Comparison of ENCODE assay signal across 17 cellular contexts in the genomic region with DNA sequence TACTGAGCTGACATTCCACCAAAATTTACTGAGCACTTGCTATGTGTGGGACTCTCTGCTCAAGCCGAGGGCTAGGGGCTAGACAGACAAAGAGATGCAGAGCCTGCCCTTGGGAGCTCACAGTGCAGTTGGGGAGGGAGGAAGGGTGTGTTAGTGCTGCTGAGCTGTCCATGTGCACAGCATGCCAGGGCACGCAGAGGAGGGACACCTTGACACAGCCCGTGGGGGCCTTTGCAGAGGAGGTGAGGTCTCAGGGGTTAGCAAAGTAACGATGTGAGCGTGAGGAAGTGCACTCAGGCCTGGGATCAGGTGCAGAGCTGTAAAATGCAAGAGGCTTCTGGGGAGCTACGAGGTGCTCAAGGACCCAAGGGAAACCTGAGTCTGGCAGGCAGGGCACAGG. TPM values are rescaled to one million over a fixed set of nuclear protein-coding genes. Genes with fewer than 3 reads are reported as not detected.
DNase-seq lines count a peak whose midpoint lies in the region; ATAC-seq, FAIRE-seq and TF ChIP-seq lines count a peak whose summit lies in the region.
"Had no signal": no experiment of that assay in that cellular context is flagged by ENCODE, and none has a peak within 500 bp of the region (broad histone marks: within the 10 kb centered on the region; RNA-seq: fewer than 3 reads in every experiment).

No MANE protein-coding gene starts in this region.

- H3K27ac ChIP-seq in CD4-positive, alpha-beta T cell (ENCODE audit: low read depth, low read length) = peak overlapping the region; percentile 66
- H3K27ac ChIP-seq in GM23338 (ENCODE audit: low read depth) (0 out of 2 replicates have a peak overlapping the region, but pooled peaks have one; percentile 16), mesenchymal stem cell (ENCODE audit: low read length, poor library complexity, severe bottlenecking) (no peak overlapping the region)
- H3K27ac ChIP-seq: left ventricle myocardium inferior, transverse colon had no signal

- H4K8ac ChIP-seq in mesenchymal stem cell (ENCODE audit: low read length) = peak overlapping the region; percentile 50

- intact Hi-C loops in CD4-positive, alpha-beta T cell (cut with DNase I, micrococcal nuclease) = loop anchor here in 1 of 2 experiments (1.0 to 5.0 kb wide), 2 partner anchors 13 to 46 kb away; no protein-coding TSS in a partner anchor

- no peak for TF ChIP-seq POLR2A in GM12892 (IDR thresholded peaks at IDR 0.05; ENCODE audit: low read depth, low read length)

- no peaks in the 10 kb centered on the region for H3K79me1 ChIP-seq in mesenchymal stem cell (replicated peaks; ENCODE audit: low read length, poor library complexity, severe bottlenecking)

- 89% methylated on average over 6 of the region's 6 CpGs for WGBS in mesenchymal stem cell

- peaks cover 57% of the 10 kb centered on the region for H3K79me2 ChIP-seq in GM23338 (replicated peaks; ENCODE audit: insufficient read depth)

- H2AK5ac ChIP-seq in mesenchymal stem cell (ENCODE audit: low read length, severe bottlenecking) = no peak overlapping the region

- no peak for FAIRE-seq in GM12892 (lab: Jason Lieb, UNC)

- ATAC-seq in CD4-positive, alpha-beta T cell (ENCODE audit: poor library complexity) = peak; percentile 33
- ATAC-seq in GM23338 (peak; percentile 41), HG03457 (IDR thresholded peaks at IDR 0.05; ENCODE audit: unreplicated experiment) (no peak)

- CTCF ChIA-PET in CD4-positive, alpha-beta T cell (lab: Charles Lee) = interaction anchor here (1.2 to 1.4 kb wide), 3 partner anchors 12 to 90 kb away, joined by 3 read pairs; no protein-coding TSS in a partner anchor

- no peak overlapping the region for H3K9ac ChIP-seq in mesenchymal stem cell (ENCODE audit: low read length)

- TF ChIP-seq CTCF in CD4-positive, alpha-beta T cell (IDR thresholded peaks at IDR 0.05) = no peak
- TF ChIP-seq CTCF in GM23338 (conservative IDR thresholded peaks at IDR 0.05; ENCODE audit: low read depth in 2 of 2) = no peak

- H3K4me2 ChIP-seq in GM23338 = no peak overlapping the region
- no peak overlapping the region for H3K4me2 ChIP-seq in mesenchymal stem cell (ENCODE audit: low read length, poor library complexity, severe bottlenecking)

- no peaks in the 10 kb centered on the region for H3F3A ChIP-seq in GM23338 (replicated peaks; ENCODE audit: low read depth)

- no peaks in the 10 kb centered on the region for H3K9me3 Mint-ChIP-seq in CD4-positive, alpha-beta T cell
- no peaks in the 10 kb centered on the region; the same call in 2 of the 3 replicates for H3K9me3 Mint-ChIP-seq in GM23338
- H3K9me3 Mint-ChIP-seq in activated naive CD8-positive, alpha-beta T cell (ENCODE audit: low read depth) = no peaks in the 10 kb centered on the region

- H3K36me3 Mint-ChIP-seq in CD4-positive, alpha-beta T cell (ENCODE audit: low read depth) = peaks cover 17% of the 10 kb centered on the region
- H3K36me3 Mint-ChIP-seq in GM23338 (ENCODE audit: low read depth) = no peaks in the 10 kb centered on the region
- peaks cover 2% of the 10 kb centered on the region for H3K36me3 Mint-ChIP-seq in activated naive CD8-positive, alpha-beta T cell

- H2AFZ ChIP-seq in GM23338 (no peak overlapping the region), mesenchymal stem cell (ENCODE audit: low read depth, low read length) (no peak overlapping the region)

- no peaks in the 10 kb centered on the region for H3K27me3 Mint-ChIP-seq in CD4-positive, alpha-beta T cell
- peaks cover 8% of the 10 kb centered on the region for H3K27me3 Mint-ChIP-seq in GM23338 (ENCODE audit: insufficient read depth, low read depth, poor library complexity)
- no peaks in the 10 kb centered on the region for H3K27me3 Mint-ChIP-seq in activated naive CD8-positive, alpha-beta T cell

- H3K4me3 ChIP-seq in GM23338 (no peak overlapping the region), mesenchymal stem cell (ENCODE audit: insufficient read depth in 1 of 2, low read depth in 1 of 2, low read length in 2 of 2) (no peak overlapping the region)
- H3K4me3 ChIP-seq: left ventricle myocardium inferior, skin epidermis, transverse colon had no signal

- H3K4ac ChIP-seq in mesenchymal stem cell (ENCODE audit: low read depth in 1 of 2, low read length in 2 of 2) = no peak overlapping the region

- H3K27me3 ChIP-seq in CD4-positive, alpha-beta T cell (ENCODE audit: control insufficient read depth, insufficient read depth, low read length) = no peaks in the 10 kb centered on the region
- no peaks in the 10 kb centered on the region for H3K27me3 ChIP-seq in GM23338 (ENCODE audit: insufficient read depth)
- H3K27me3 ChIP-seq in mesenchymal stem cell (ENCODE audit: control insufficient read depth in 1 of 2, insufficient read depth in 1 of 2, low read length in 2 of 2) = peaks cover 8 to 43% of the 10 kb centered on the region in 2 experiments
- H3K27me3 ChIP-seq: transverse colon had no signal

- H3K4me1 ChIP-seq in GM23338 (ENCODE audit: insufficient read depth) (peaks cover 17% of the 10 kb centered on the region), mesenchymal stem cell (ENCODE audit: control insufficient read depth, insufficient read depth, low read depth, low read length) (no peaks in the 10 kb centered on the region)
- H3K4me1 ChIP-seq: left ventricle myocardium inferior, transverse colon had no signal

- no peaks in the 10 kb centered on the region for H3K9me3 ChIP-seq in CD4-positive, alpha-beta T cell (ENCODE audit: control insufficient read depth, low read length)
- H3K9me3 ChIP-seq in mesenchymal stem cell (ENCODE audit: control insufficient read depth, low read length) = no peaks in the 10 kb centered on the region
- H3K9me3 ChIP-seq: left ventricle myocardium inferior, transverse colon had no signal

- H3K36me3 ChIP-seq in GM23338 (ENCODE audit: insufficient read depth) = no peaks in the 10 kb centered on the region
- H3K36me3 ChIP-seq in mesenchymal stem cell (ENCODE audit: control insufficient read depth in 1 of 2, insufficient read depth in 2 of 2, low read depth in 1 of 2, low read length in 2 of 2) = no peaks in the 10 kb centered on the region
- H3K36me3 ChIP-seq: left ventricle myocardium inferior, transverse colon had no signal

- no peaks in the 10 kb centered on the region for H3K9me2 ChIP-seq in GM23338 (ENCODE audit: insufficient read depth)

- POLR2A ChIA-PET in CD4-positive, alpha-beta T cell (lab: Charles Lee) = interaction anchor here (0.7 to 2.8 kb wide), 12 partner anchors 8 to 37 kb away, joined by 3 to 21 read pairs (median 6); no protein-coding TSS in a partner anchor

- no peak overlapping the region for H2BK15ac ChIP-seq in mesenchymal stem cell (ENCODE audit: low read depth, poor library complexity, severe bottlenecking)

- H2BK5ac ChIP-seq in mesenchymal stem cell (ENCODE audit: low read depth, low read length, poor library complexity, severe bottlenecking) = no peak overlapping the region

- peaks cover 84% of the 10 kb centered on the region for H3K4me1 Mint-ChIP-seq in CD4-positive, alpha-beta T cell (ENCODE audit: low read depth)
- H3K4me1 Mint-ChIP-seq in GM23338 = peaks cover 27% of the 10 kb centered on the region
- peaks cover 86% of the 10 kb centered on the region for H3K4me1 Mint-ChIP-seq in activated naive CD8-positive, alpha-beta T cell (ENCODE audit: low read depth)
- H3K4me1 Mint-ChIP-seq: B cell had no signal

- H3K18ac ChIP-seq in mesenchymal stem cell (ENCODE audit: low read depth in 1 of 2, low read length in 2 of 2) = no peak overlapping the region

- peak in 1 of 10 experiments; percentile 4 for DNase-seq in CD4-positive, alpha-beta T cell
- DNase-seq in GM23338 (ENCODE audit: low spot score) (no peak), mesenchymal stem cell (no peak), GM12892 (ENCODE audit: insufficient read length) (no peak), GF-D8 (lab: John Stamatoyannopoulos, UW) (no peak), globus pallidus (ENCODE audit: low spot score) (no peak)
- DNase-seq: central memory CD4-positive, alpha-beta T cell; DMS 273 treated with DMSO at 0.1 percent for 48 hours; left ventricle myocardium inferior; NCI-H2029 treated with DMSO at 0.1 percent for 48 hours; NCI-H524 treated with DMSO at 0.1 percent for 48 hours; SIG-M5; transverse colon had no signal

- H2BK120ac ChIP-seq in mesenchymal stem cell (ENCODE audit: low read depth, low read length) = no peak overlapping the region

- H4K20me1 ChIP-seq in GM23338 (replicated peaks; ENCODE audit: insufficient read depth) = peaks cover 3% of the 10 kb centered on the region; the same call in 1 of the 2 replicates

- peak overlapping the region; percentile 81 for H3K27ac Mint-ChIP-seq in CD4-positive, alpha-beta T cell
- peak overlapping the region; percentile 14 for H3K27ac Mint-ChIP-seq in GM23338
- peak overlapping the region; percentile 87 for H3K27ac Mint-ChIP-seq in activated naive CD8-positive, alpha-beta T cell
- H3K27ac Mint-ChIP-seq: B cell had no signal

- no peak overlapping the region for H3K14ac ChIP-seq in mesenchymal stem cell (ENCODE audit: low read length in 2 of 2)

- H2BK12ac ChIP-seq in mesenchymal stem cell (ENCODE audit: low read length in 2 of 2) = peak overlapping the region in 1 of 2 experiments; percentile 19

- H3K23ac ChIP-seq in mesenchymal stem cell (ENCODE audit: low read length in 2 of 2) = no peak overlapping the region

- H3K4me3 Mint-ChIP-seq in CD4-positive, alpha-beta T cell = peak overlapping the region; percentile 82
- no peak overlapping the region; the same call in 2 of the 3 replicates for H3K4me3 Mint-ChIP-seq in GM23338
- peak overlapping the region; percentile 73 for H3K4me3 Mint-ChIP-seq in activated naive CD8-positive, alpha-beta T cell
- H3K4me3 Mint-ChIP-seq: B cell had no signal

- no peak overlapping the region for H4K91ac ChIP-seq in mesenchymal stem cell (ENCODE audit: low read length)

RNA-seq across cellular contexts. Expression of a gene that starts 16.4 kb away (rescaled TPM):
- 10 to 100 TPM; 43.4 to 43.9 TPM for total RNA-seq in CD4-positive, alpha-beta T cell
- 27.5 and 28.5 TPM in 2 replicates for total RNA-seq in GM23338 (2014; rRNA removed; shearing (Covaris generic))
- polyA plus RNA-seq in GM23338 (2016; fragmentation: Nextera tagmentation; extraction: Ambion mirVana) = 10.8 and 12.6 TPM in 2 replicates
- polyA plus RNA-seq in mesenchymal stem cell (2013, experiment 1 of 2) = 0.21 TPM
- polyA plus RNA-seq in mesenchymal stem cell (2013, experiment 2 of 2) = 0.21 TPM
- polyA plus RNA-seq in GM12892 (2012; ENCODE audit: missing spikeins) = not detected

Comparison
In these comparisons a context has a peak if more than half of its experiments do, and no peak if none do; other contexts are left out.
1. H3K27ac Mint-ChIP-seq: peak in every context shown above with its lines; median percentile 87 in activated naive CD8-positive, alpha-beta T cell; 81 in CD4-positive, alpha-beta T cell; 14 in GM23338.